25 cellular contexts compared by ENCODE assay signal in genomic region chr19:6705931-6706632, GRCh38. TPM values are rescaled to one million over a fixed set of nuclear protein-coding genes. Genes with fewer than 3 reads are reported as not detected.
"Had no signal": no experiment of that assay in that cellular context is flagged by ENCODE, and none has a peak within 500 bp of the region (broad histone marks: within the 10 kb centered on the region; RNA-seq: fewer than 3 reads in every experiment).

No MANE protein-coding gene starts in this region.

- H3K4me2 ChIP-seq: neural progenitor cell had no signal

- H2AFZ ChIP-seq: neural progenitor cell had no signal

- H3K4me1 ChIP-seq: lower lobe of right lung, neural progenitor cell, thyroid gland had no signal

- ATAC-seq: activated CD4-positive, alpha-beta T cell treated with anti-CD3 and anti-CD28 coated beads for 36 hours; activated naive CD4-positive, alpha-beta T cell treated with anti-CD3 and anti-CD28 coated beads, Interleukin-2, amount 50 U/mL, for 72 hours; activated T-helper 17 cell treated with anti-CD3 and anti-CD28 coated beads, Interleukin-2, amount 50 U/mL, for 72 hours; left colon; T-cell had no signal

- H3K9me3 ChIP-seq: lower lobe of right lung, thyroid gland had no signal

- H3K36me3 ChIP-seq: neural progenitor cell, thyroid gland had no signal

- DNase-seq: activated B cell treated with CpG ODN at 0.5 μM for 24 hours; activated CD4-positive, alpha-beta T cell treated with anti-CD3 and anti-CD28 coated beads for 36 hours; activated CD4-positive, alpha-beta T cell treated with anti-CD3 and anti-CD28 coated beads, Interleukin-2, amount 50 U/mL, for 4 hours; activated CD8-positive, alpha-beta memory T cell treated with anti-CD3 and anti-CD28 coated beads for 24 hours; activated CD8-positive, alpha-beta memory T cell treated with anti-CD3 and anti-CD28 coated beads, Interleukin-2, amount 50 U/mL, for 4 hours; activated T-cell treated with anti-CD3 and anti-CD28 coated beads, Interleukin-2, amount 50 U/mL, for 24 hours; endodermal cell; foreskin fibroblast; left colon; lower lobe of right lung; naive B cell; retina; stimulated activated CD4-positive, alpha-beta T cell treated with anti-CD3 and anti-CD28 coated beads, Interleukin-4, amount 100 ng/mL, for 1 hour; substantia nigra; T-cell had no signal

- FAIRE-seq: astrocyte, keratinocyte had no signal

- H3K27me3 ChIP-seq: thyroid gland had no signal

- H3K9ac ChIP-seq: neural progenitor cell had no signal

- H3K27ac ChIP-seq: coronary artery, lower lobe of right lung, neural progenitor cell, thyroid gland had no signal

- H3K4me3 ChIP-seq: coronary artery, lower lobe of right lung, neural progenitor cell, thyroid gland had no signal

RNA-seq across cellular contexts. Expression of gene TNFSF14, which starts 36.1 kb away (rescaled TPM):
- total RNA-seq: astrocyte, epithelial cell of proximal tubule, fibroblast of lung, progenitor cell of endocrine pancreas had no signal
- polyA plus RNA-seq: fibroblast of lung, keratinocyte had no signal
